Comparison of ENCODE assay signal across 9 cellular contexts in genomic region chr1:225772848-225773247, GRCh38. TPM values are rescaled to one million over a fixed set of nuclear protein-coding genes. Genes with fewer than 3 reads are reported as not detected.
DNase-seq lines count a peak whose midpoint lies in the region; ATAC-seq and TF ChIP-seq lines count a peak whose summit lies in the region.
"Had no signal": no experiment of that assay in that cellular context is flagged by ENCODE, and none has a peak within 500 bp of the region (broad histone marks: within the 10 kb centered on the region; RNA-seq: fewer than 3 reads in every experiment).

No MANE protein-coding gene starts in this region.

- BruUV-seq in Calu3 (replicated peaks; lab: Mats Ljungman, UMichigan), result no TSS peak

- H3K36me3 Mint-ChIP-seq in Calu3 (ENCODE audit: insufficient read depth, unreplicated experiment) (no peaks in the 10 kb centered on the region), CD14-positive monocyte (no peaks in the 10 kb centered on the region)
- H3K36me3 Mint-ChIP-seq in activated CD4-positive, alpha-beta T cell treated with anti-CD3 and anti-CD28 coated beads for 36 hours (ENCODE audit: low read depth), result no peaks in the 10 kb centered on the region

- TF ChIP-seq CTCF in Calu3 (IDR thresholded peaks at IDR 0.05; ENCODE audit: unreplicated experiment), result no peak
- no peak for TF ChIP-seq CTCF in parathyroid adenoma (IDR thresholded peaks at IDR 0.05)
- TF ChIP-seq CTCF in CD14-positive monocyte (IDR thresholded peaks at IDR 0.05), result no peak

- no peaks in the 10 kb centered on the region for H3K36me3 ChIP-seq in parathyroid adenoma (ENCODE audit: control insufficient read depth, insufficient read depth, low read length)

- H3K9me3 ChIP-seq in parathyroid adenoma (ENCODE audit: control insufficient read depth, low read length), result no peaks in the 10 kb centered on the region

- H2AFZ ChIP-seq in parathyroid adenoma, result peak overlapping the region; percentile 69

- CTCF ChIA-PET in Calu3 (lab: Charles Lee), result interaction anchor here (0.6 to 2.7 kb wide), 24 partner anchors 10 to 298 kb away, joined by 3 to 22 read pairs (median 6); partner anchors contain the start of genes ENAH, EPHX1 and TMEM63A
- CTCF ChIA-PET in activated CD4-positive, alpha-beta T cell treated with anti-CD3 and anti-CD28 coated beads for 36 hours (lab: Charles Lee), result interaction anchor here (0.5 to 0.9 kb wide), 4 partner anchors 93 to 298 kb away, joined by 3 to 5 read pairs (median 3); no protein-coding TSS in a partner anchor

- H3K27ac Mint-ChIP-seq in Calu3 (ENCODE audit: unreplicated experiment) (peak overlapping the region; percentile 61), CD14-positive monocyte (peak overlapping the region in 1 of 7 donors; percentile 23)
- no peak overlapping the region for H3K27ac Mint-ChIP-seq in activated CD4-positive, alpha-beta T cell treated with anti-CD3 and anti-CD28 coated beads for 36 hours
- H3K27ac Mint-ChIP-seq: B cell had no signal

- H3K4me3 Mint-ChIP-seq in Calu3 (ENCODE audit: low read depth, unreplicated experiment), result peak overlapping the region; percentile 35
- no peak overlapping the region for H3K4me3 Mint-ChIP-seq in activated CD4-positive, alpha-beta T cell treated with anti-CD3 and anti-CD28 coated beads for 36 hours
- no peak overlapping the region for H3K4me3 Mint-ChIP-seq in CD14-positive monocyte
- H3K4me3 Mint-ChIP-seq: B cell had no signal

- in situ Hi-C loops in SK-MEL-5 (cut with HindIII; ENCODE audit: low pct_unique_long_range_greater_than_20kb, low sequenced_read_pairs), result no loop called here

- intact Hi-C loops in Calu3 (cut with micrococcal nuclease; ENCODE audit: unreplicated experiment) (loop anchor here (1.0 to 10.0 kb wide), 7 partner anchors 26 to 292 kb away; no protein-coding TSS in a partner anchor), CD14-positive monocyte (cut with micrococcal nuclease) (loop anchor here (2.0 to 10.0 kb wide), 4 partner anchors 139 to 298 kb away; no protein-coding TSS in a partner anchor)
- intact Hi-C loops in activated CD4-positive, alpha-beta T cell treated with anti-CD3 and anti-CD28 coated beads for 36 hours (cut with DNase I, micrococcal nuclease), result loop anchor here (1.0 to 2.0 kb wide), 3 partner anchors 218 to 298 kb away; no protein-coding TSS in a partner anchor

- H3K4me1 Mint-ChIP-seq in Calu3 (ENCODE audit: low read depth, unreplicated experiment) (peaks cover 58% of the 10 kb centered on the region), CD14-positive monocyte (peaks cover 4% of the 10 kb centered on the region)
- peaks cover 2% of the 10 kb centered on the region for H3K4me1 Mint-ChIP-seq in activated CD4-positive, alpha-beta T cell treated with anti-CD3 and anti-CD28 coated beads for 36 hours

- no peaks in the 10 kb centered on the region for H3K27me3 ChIP-seq in parathyroid adenoma (ENCODE audit: control insufficient read depth, insufficient read depth, low read length)

- DNase-seq in Calu3, result peak; percentile 47
- peak; percentile 32 for DNase-seq in SK-MEL-5 (ENCODE audit: low read depth, low spot score)
- peak; percentile 14 for DNase-seq in iris pigment epithelial cell (ENCODE audit: low read depth)
- no peak for DNase-seq in dedifferentiated amniotic fluid mesenchymal stem cell (ENCODE audit: extremely low spot score)
- no peak for DNase-seq in activated CD4-positive, alpha-beta T cell treated with anti-CD3 and anti-CD28 coated beads for 36 hours
- no peak for DNase-seq in CD14-positive monocyte (ENCODE audit: low spot score)

- no peak overlapping the region for H3K4me2 ChIP-seq in parathyroid adenoma (ENCODE audit: low read length)

- H3K27ac ChIP-seq in parathyroid adenoma, result no peak overlapping the region

- H3K27me3 Mint-ChIP-seq in Calu3 (ENCODE audit: unreplicated experiment) (no peaks in the 10 kb centered on the region), CD14-positive monocyte (ENCODE audit: low read depth in 3 of 3) (peaks cover 0 to 2% (median 1%) of the 10 kb centered on the region in 3 donors)
- no peaks in the 10 kb centered on the region for H3K27me3 Mint-ChIP-seq in activated CD4-positive, alpha-beta T cell treated with anti-CD3 and anti-CD28 coated beads for 36 hours
- H3K27me3 Mint-ChIP-seq: B cell had no signal

- no peak overlapping the region for H3K9ac ChIP-seq in parathyroid adenoma

- H3K9me3 Mint-ChIP-seq in Calu3 (ENCODE audit: low read depth, unreplicated experiment) (no peaks in the 10 kb centered on the region), CD14-positive monocyte (peaks cover 0 to 3% (median 0%) of the 10 kb centered on the region in 7 donors)
- H3K9me3 Mint-ChIP-seq in activated CD4-positive, alpha-beta T cell treated with anti-CD3 and anti-CD28 coated beads for 36 hours (ENCODE audit: low read depth), result no peaks in the 10 kb centered on the region

- no peak overlapping the region for H3K4me3 ChIP-seq in parathyroid adenoma (ENCODE audit: low read depth, low read length)

- POLR2A ChIA-PET in activated CD4-positive, alpha-beta T cell treated with anti-CD3 and anti-CD28 coated beads for 36 hours (lab: Charles Lee), result no interaction called here

- H3K79me2 ChIP-seq in parathyroid adenoma, result no peaks in the 10 kb centered on the region

- peaks cover 26% of the 10 kb centered on the region for H3K4me1 ChIP-seq in parathyroid adenoma

- no peak for ATAC-seq in activated CD4-positive, alpha-beta T cell treated with anti-CD3 and anti-CD28 coated beads for 36 hours
- no peak for ATAC-seq in GM19467 (IDR thresholded peaks at IDR 0.05; ENCODE audit: unreplicated experiment)

RNA-seq across cellular contexts. Expression of gene SRP9, which starts 4.8 kb away (rescaled TPM):
- total RNA-seq in Calu3 (2022), result 264 and 312 TPM in 2 replicates
- 251 and 258 TPM in 2 replicates for total RNA-seq in SK-MEL-5 (2014; rRNA removed; shearing (Covaris generic))
- polyA plus RNA-seq in SK-MEL-5 (2015; cell fraction: cytosol; rRNA removed), result 200 and 225 TPM in 2 replicates
- 134 and 143 TPM in 2 replicates for polyA plus RNA-seq in SK-MEL-5 (2015; cell fraction: nucleus; rRNA removed)
- total RNA-seq in activated CD4-positive, alpha-beta T cell treated with anti-CD3 and anti-CD28 coated beads for 36 hours, result 100 to 1,000 TPM; 263 to 308 TPM
- 100 to 1,000 TPM; 281 to 329 TPM for polyA plus RNA-seq in CD14-positive monocyte

RNA-seq across cellular contexts. Expression of gene EPHX1, which starts 37.1 kb away (rescaled TPM):
- total RNA-seq in Calu3 (2022), result 32.5 and 46.6 TPM in 2 replicates
- total RNA-seq in SK-MEL-5 (2014; rRNA removed; shearing (Covaris generic)), result 20.7 and 21.8 TPM in 2 replicates
- 77.9 and 86.7 TPM in 2 replicates for polyA plus RNA-seq in SK-MEL-5 (2015; cell fraction: cytosol; rRNA removed)
- polyA plus RNA-seq in SK-MEL-5 (2015; cell fraction: nucleus; rRNA removed), result 9.4 and 11.9 TPM in 2 replicates
- 1 to 10 TPM; 2.5 to 2.6 TPM for total RNA-seq in activated CD4-positive, alpha-beta T cell treated with anti-CD3 and anti-CD28 coated beads for 36 hours
- polyA plus RNA-seq in CD14-positive monocyte, result 1 to 10 TPM; 4.6 to 7.4 TPM

Comparison
In these comparisons a context has a peak if more than half of its experiments do, and no peak if none do; other contexts are left out.
1. DNase-seq: peak in Calu3 (single experiment), SK-MEL-5 (single experiment) and iris pigment epithelial cell (single experiment); none in dedifferentiated amniotic fluid mesenchymal stem cell (single experiment), activated CD4-positive, alpha-beta T cell treated with anti-CD3 and anti-CD28 coated beads for 36 hours (single experiment) and CD14-positive monocyte (single experiment).